In the genomic region with DNA sequence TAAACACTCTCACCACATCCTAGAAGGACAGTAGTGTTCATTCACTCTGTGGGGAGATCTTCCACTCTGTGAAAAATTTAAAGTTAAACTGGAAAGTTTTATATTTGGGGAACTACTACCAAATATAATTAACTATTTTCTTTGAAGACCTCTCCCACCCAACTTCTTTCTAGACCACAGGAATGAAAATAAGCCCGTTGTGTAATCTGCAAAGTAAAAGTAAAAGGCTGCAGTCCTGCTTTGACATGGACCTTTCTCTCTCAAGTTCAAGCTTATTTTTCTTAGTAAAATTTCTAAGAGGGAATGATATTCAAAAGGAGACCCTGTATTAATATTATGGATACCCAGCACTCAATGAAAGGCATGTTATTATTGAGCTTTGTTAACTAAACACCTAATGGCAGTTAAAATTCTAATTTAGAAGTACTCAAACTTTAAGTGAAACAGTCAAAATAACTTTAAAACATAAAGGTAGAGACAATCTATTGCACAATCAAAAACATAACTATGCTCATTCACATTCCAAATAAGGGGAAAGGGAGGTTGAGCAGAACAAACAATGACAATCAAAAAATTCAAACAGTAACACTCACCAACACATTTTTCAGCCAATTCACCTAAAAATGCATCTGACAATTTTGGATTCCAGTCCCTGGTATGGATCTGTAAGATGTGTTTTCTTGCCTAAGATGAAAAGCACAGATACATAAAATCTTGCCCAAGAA, we compare ENCODE assay signal across 14 cellular contexts.
DNase-seq lines count a peak whose midpoint lies in the region; ATAC-seq, FAIRE-seq and TF ChIP-seq lines count a peak whose summit lies in the region.
"Had no signal": no experiment of that assay in that cellular context is flagged by ENCODE, and none has a peak within 500 bp of the region (broad histone marks: within the 10 kb centered on the region; RNA-seq: fewer than 3 reads in every experiment).

No MANE protein-coding gene starts in this region.

- H3K27ac ChIP-seq in A549 = peak overlapping the region in 1 of 2 experiments; percentile 49; a peak in 3 of 6 replicates

- no peaks in the 10 kb centered on the region for H3K9me3 ChIP-seq in A549

- TF ChIP-seq CTCF in A549 (IDR thresholded peaks at IDR 0.05) (no peak), fibroblast of the aortic adventitia (IDR thresholded peaks at IDR 0.05; ENCODE audit: insufficient read depth, low read length) (no peak)

- FAIRE-seq in A549 (lab: Jason Lieb, UNC) = no peak

- H3K4me1 ChIP-seq in A549 = peaks cover 27% of the 10 kb centered on the region

- POLR2A ChIA-PET in A549 (lab: Yijun Ruan, JAX) = no interaction called here

- H3K4me3 ChIP-seq in A549 (no peak overlapping the region), fibroblast of the aortic adventitia (ENCODE audit: low read depth, low read length) (no peak overlapping the region)

- WGBS in A549 (ENCODE audit: missing lambda C conversion rate) = 60% methylated on average over 1 of the region's 1 CpG

- TF ChIP-seq EP300 in A549 (IDR thresholded peaks at IDR 0.05) = no peak

- ATAC-seq in A549 = no peak
- no peak for ATAC-seq in HG02970 (IDR thresholded peaks at IDR 0.05; ENCODE audit: low FRiP score, unreplicated experiment)
- no peak for ATAC-seq in HG02870 (IDR thresholded peaks at IDR 0.05; ENCODE audit: unreplicated experiment)
- ATAC-seq in GM21737 (IDR thresholded peaks at IDR 0.05; ENCODE audit: unreplicated experiment) = no peak

- CTCF ChIA-PET in A549 (lab: Yijun Ruan, JAX) = interaction anchor here (0.9 to 7.2 kb wide), 2 partner anchors 8 to 98 kb away, joined by 3 to 57 read pairs; a partner anchor contains a TSS

- no peak for TF ChIP-seq POLR2A in A549 (IDR thresholded peaks at IDR 0.05; ENCODE audit: low read length)

- TF ChIP-seq RAD21 in A549 (conservative IDR thresholded peaks at IDR 0.05 in 1 of 2, IDR thresholded peaks at IDR 0.05 in 1 of 2) = no peak

- DNase-seq in A549 (ENCODE audit: low read depth in 1 of 2, low spot score in 1 of 2) (peak in 1 of 2 experiments; percentile 12), GM03348 (ENCODE audit: low spot score) (peak; percentile 19), amniotic epithelial cell (ENCODE audit: low read depth) (peak; percentile 36), fibroblast of the aortic adventitia (ENCODE audit: low read depth) (peak; percentile 14), NCI-H146 treated with DMSO at 0.1 percent for 48 hours (lab: John Stamatoyannopoulos, UW; ENCODE audit: unreplicated experiment) (no peak)
- DNase-seq: activated CD4-positive, alpha-beta T cell treated with anti-CD3 and anti-CD28 coated beads for 1 hour; activated naive CD4-positive, alpha-beta T cell treated with Interleukin-2 at 50 U/mL for 16 hours; effector CD4-positive, alpha-beta T cell; NCI-H2081 treated with DMSO at 0.1 percent for 48 hours; NCI-H524 treated with DMSO at 0.1 percent for 48 hours; stimulated activated CD4-positive, alpha-beta T cell treated with anti-CD3 and anti-CD28 coated beads, Interleukin-4, amount 100 ng/mL, for 24 hours had no signal

- peak overlapping the region; percentile 58 for H3K4me2 ChIP-seq in A549

TF ChIP-seq in A549, 52 proteins besides CTCF, POLR2A, EP300 and RAD21:
- no peak for TF ChIP-seq FOSB (CRISPR knock-in tag; IDR thresholded peaks at IDR 0.05)
- peak; percentile 72 to 83; a peak in 3 of 4 replicates for TF ChIP-seq CEBPB (IDR thresholded peaks at IDR 0.05)
